28 cellular contexts compared by ENCODE assay signal in genomic region chr7:80654887-80655340, GRCh38. TPM values are rescaled to one million over a fixed set of nuclear protein-coding genes. Genes with fewer than 3 reads are reported as not detected.
DNase-seq lines count a peak whose midpoint lies in the region; ATAC-seq and TF ChIP-seq lines count a peak whose summit lies in the region.
"Had no signal": no experiment of that assay in that cellular context is flagged by ENCODE, and none has a peak within 500 bp of the region (broad histone marks: within the 10 kb centered on the region; RNA-seq: fewer than 3 reads in every experiment).

No MANE protein-coding gene starts in this region.

- ATAC-seq in Right ventricle myocardium inferior (peak; percentile 42), left cardiac atrium (peak; percentile 24 to 77), lung (ENCODE audit: insufficient read depth, low FRiP score) (peak; percentile 58), HG03442 (IDR thresholded peaks at IDR 0.05; ENCODE audit: unreplicated experiment) (no peak)
- ATAC-seq: GM23338 had no signal

- WGBS in lung, 2 donors: 68 to 89% methylated on average over 2 of the region's 2 CpGs

- no peaks in the 10 kb centered on the region for H3K27me3 ChIP-seq in lung (ENCODE audit: control insufficient read depth, insufficient read depth)
- H3K27me3 ChIP-seq: SJSA1, testis had no signal

- H3K4me1 ChIP-seq in lung (ENCODE audit: control insufficient read depth in 2 of 2, insufficient read depth in 2 of 2, low read length in 2 of 2): peaks cover 0 to 14% of the 10 kb centered on the region in 2 donors
- H3K4me1 ChIP-seq: SJSA1, testis, uterus had no signal

- H3K27ac ChIP-seq in lung (ENCODE audit: low read depth in 1 of 2, low read length in 1 of 2): peak overlapping the region in 1 of 2 donors; percentile 87
- H3K27ac ChIP-seq: SJSA1, testis, uterus, WERI-Rb-1 had no signal

- DNase-seq in Right ventricle myocardium inferior (ENCODE audit: missing footprints) (no peak), cardiac septum (ENCODE audit: low spot score) (no peak), left cardiac atrium (no peak), lung (ENCODE audit: low spot score) (no peak), COR-L47 (lab: John Stamatoyannopoulos, UW) (no peak), EL (no peak), NCI-H2081 treated with DMSO at 0.1 percent for 48 hours (lab: John Stamatoyannopoulos, UW) (no peak)
- DNase-seq: activated CD4-positive, alpha-beta T cell treated with anti-CD3 and anti-CD28 coated beads for 48 hours; AML-193; amygdala; CD4-positive, alpha-beta T cell; effector CD8-positive, alpha-beta T cell; head of caudate nucleus; kidney; NCI-H187 treated with DMSO at 0.1 percent for 48 hours; NCI-H226; NCI-H69; small intestine; stimulated activated naive CD4-positive, alpha-beta T cell treated with Interleukin-2 at 50 U/mL for 16 hours; testis; uterus; WERI-Rb-1 had no signal

- no peaks in the 10 kb centered on the region for H3K36me3 ChIP-seq in lung (ENCODE audit: control insufficient read depth in 2 of 2, insufficient read depth in 2 of 2, low read length in 2 of 2)
- H3K36me3 ChIP-seq: SJSA1, uterus, WERI-Rb-1 had no signal

- no peak overlapping the region for H3K4me3 ChIP-seq in lung
- H3K4me3 ChIP-seq: GM23338, SJSA1, testis, uterus had no signal

- H3K9me3 ChIP-seq in lung (ENCODE audit: control insufficient read depth in 2 of 2, insufficient read depth in 1 of 2, low read length in 1 of 2): no peaks in the 10 kb centered on the region
- H3K9me3 ChIP-seq: SJSA1, testis, uterus had no signal

- TF ChIP-seq CTCF in lung (IDR thresholded peaks at IDR 0.05; ENCODE audit: control extremely low read depth, extremely low read depth): no peak

- intact Hi-C loops in Right ventricle myocardium inferior (cut with DNase I): loop anchor here (5.0 kb wide), 3 partner anchors 53 to 228 kb away; no protein-coding TSS in a partner anchor
- intact Hi-C loops in cardiac septum (cut with DNase I): loop anchor here (5.0 kb wide), 2 partner anchors 138 to 228 kb away; no protein-coding TSS in a partner anchor
- intact Hi-C loops in left cardiac atrium (cut with DNase I): loop anchor here (5.0 to 10.0 kb wide), 2 partner anchors 220 to 228 kb away; no protein-coding TSS in a partner anchor

RNA-seq across cellular contexts. Expression of gene CD36, which starts 16.5 kb away (rescaled TPM):
- 1,230 TPM for total RNA-seq in Right ventricle myocardium inferior
- 717 TPM for total RNA-seq in cardiac septum
- 100 to 1,000 TPM; 760 to 831 TPM for total RNA-seq in left cardiac atrium
- 100 to 1,000 TPM; 155 to 726 TPM for total RNA-seq in lung
- polyA plus RNA-seq in lung: 10 to 100 TPM; 40.1 to 73.8 TPM
- total RNA-seq: activated T-helper 2 cell treated with anti-CD3 and anti-CD28 coated beads, Interferon-gamma antibody, Interleukin-2, Interleukin-4, amounts not matched to agents 10 μg/mL and 5 μg/mL and 100 μg/mL, durations not matched to agents 14 hours and 24 hours and 36 hours; Daoy; epithelial cell of proximal tubule had no signal
